20 cellular contexts compared by ENCODE assay signal in genomic region chr15:29567336-29567735, GRCh38.
DNase-seq lines count a peak whose midpoint lies in the region; ATAC-seq and TF ChIP-seq lines count a peak whose summit lies in the region.
"Had no signal": no experiment of that assay in that cellular context is flagged by ENCODE, and none has a peak within 500 bp of the region (broad histone marks: within the 10 kb centered on the region; RNA-seq: fewer than 3 reads in every experiment).

No MANE protein-coding gene starts in this region.

- TF ChIP-seq POLR2A in HCT116 (IDR thresholded peaks at IDR 0.05; ENCODE audit: borderline replicate concordance, extremely low read depth, insufficient read depth, insufficient read length) = no peak

- H3K4me2 ChIP-seq in HCT116 (ENCODE audit: low read length) = 0 out of 2 replicates have a peak overlapping the region, but pooled peaks have one; percentile 14
- H3K4me2 ChIP-seq: A549, GM23338 had no signal

- no peaks in the 10 kb centered on the region for H4K20me1 ChIP-seq in HCT116 (ENCODE audit: insufficient read depth)

- no peaks in the 10 kb centered on the region for H3K79me2 ChIP-seq in HCT116 (ENCODE audit: insufficient read depth, low read length)

- H2AFZ ChIP-seq in HCT116 (ENCODE audit: low read depth, low read length, poor library complexity, severe bottlenecking) = no peak overlapping the region
- H2AFZ ChIP-seq: GM23338 had no signal

- no peaks in the 10 kb centered on the region for H3K36me3 ChIP-seq in HCT116 (ENCODE audit: control insufficient read depth in 1 of 2, insufficient read depth in 2 of 2, low read length in 2 of 2)

- intact Hi-C loops in HCT116 (cut with micrococcal nuclease) = loop anchor here (10.0 kb wide), 2 partner anchors 53 to 573 kb away; no protein-coding TSS in a partner anchor

- H3K27ac ChIP-seq in HCT116 (ENCODE audit: low read depth, low read length) = no peak overlapping the region
- H3K27ac ChIP-seq: 22Rv1, A549 had no signal

- no peaks in the 10 kb centered on the region for H3K9me2 ChIP-seq in HCT116 (ENCODE audit: insufficient read depth)

- no peak for TF ChIP-seq RAD21 in HCT116 (IDR thresholded peaks at IDR 0.05; ENCODE audit: low read depth)

- POLR2A ChIA-PET in HCT116 (lab: Charles Lee) = no interaction called here

- no peak for TF ChIP-seq CTCF in HCT116 (IDR thresholded peaks at IDR 0.05 in 2 of 3, conservative IDR thresholded peaks at IDR 0.05 in 1 of 3; ENCODE audit: borderline replicate concordance in 1 of 3, insufficient read depth in 1 of 3, low read depth in 2 of 3, low read length in 2 of 3)
- peak; percentile 2 for TF ChIP-seq CTCF in epithelial cell of proximal tubule (conservative IDR thresholded peaks at IDR 0.05; ENCODE audit: low read depth, low read length)

- H3K4me3 ChIP-seq in HCT116 (replicated peaks in 1 of 2; ENCODE audit: low read depth in 1 of 2, low read length in 2 of 2) (no peak overlapping the region), epithelial cell of proximal tubule (ENCODE audit: low read depth, low read length) (no peak overlapping the region)
- H3K4me3 ChIP-seq: A549, GM12878, GM23338, K562 had no signal

- DNase-seq in ACHN (peak; percentile 15), HCT116 (ENCODE audit: low read depth, low spot score) (no peak), epithelial cell of proximal tubule (ENCODE audit: low read depth) (no peak), renal cortical epithelial cell (ENCODE audit: low read depth) (peak; percentile 54), OCI-M1 (lab: John Stamatoyannopoulos, UW) (no peak)
- DNase-seq: C1 segment of cervical spinal cord; CD4-positive, CD25-positive, alpha-beta regulatory T cell; CD8-positive, alpha-beta memory T cell; DMS 273 treated with DMSO at 0.1 percent for 48 hours; DMS53; DND-41; EL; IMR-90 had no signal

- H3K9me3 ChIP-seq in HCT116 (ENCODE audit: control insufficient read depth in 1 of 2, insufficient read depth in 1 of 2, low read depth in 1 of 2, low read length in 2 of 2) = no peaks in the 10 kb centered on the region

- BruUV-seq in HCT116 (replicated peaks; lab: Mats Ljungman, UMichigan) = no TSS peak

- RAD21 ChIA-PET in HCT116 (lab: Charles Lee; ENCODE audit: low non-redundant PET in 1 of 2, low total read pairs in 2 of 2, uncharacterized antibody in 2 of 2, unreplicated experiment in 2 of 2) = no interaction called here

- H3K27me3 ChIP-seq in HCT116 (ENCODE audit: insufficient read depth, low read length) = peaks cover 9% of the 10 kb centered on the region; the same call in 1 of the 2 replicates

- in situ Hi-C loops in ACHN (cut with HindIII; ENCODE audit: low pct_ligation_motif_present, low pct_unique_long_range_greater_than_20kb, low sequenced_read_pairs) = no loop called here

- H3K9ac ChIP-seq in HCT116 (ENCODE audit: low read length) = no peak overlapping the region

- ATAC-seq in HCT116 = no peak
- no peak for ATAC-seq in GM18517 (IDR thresholded peaks at IDR 0.05; ENCODE audit: unreplicated experiment)
- no peak for ATAC-seq in HG03565 (IDR thresholded peaks at IDR 0.05; ENCODE audit: unreplicated experiment)
- ATAC-seq: A549, GM12878, GM23338, K562 had no signal

- H3K4me1 ChIP-seq in HCT116 (ENCODE audit: control insufficient read depth in 1 of 2, insufficient read depth in 2 of 2, low read length in 2 of 2) = peaks cover 7% of the 10 kb centered on the region in 2 experiments; a peak in 3 of 4 replicates

- CTCF ChIA-PET in HCT116 (lab: Charles Lee) = interaction anchor here (3.1 kb wide), 1 partner anchor 116 kb away, joined by 9 read pairs; no protein-coding TSS in a partner anchor

TF ChIP-seq in HCT116, 20 proteins besides CTCF, POLR2A, EP300 and RAD21:
- TF ChIP-seq YY1 (IDR thresholded peaks at IDR 0.05; ENCODE audit: extremely low read depth, insufficient replicate concordance, low read depth, low read length) = no peak
- TF ChIP-seq CEBPB (IDR thresholded peaks at IDR 0.05; ENCODE audit: low read depth) = no peak
- TF ChIP-seq ELF1 (IDR thresholded peaks at IDR 0.05; ENCODE audit: borderline replicate concordance, low read depth) = no peak
- TF ChIP-seq ZBTB33 (IDR thresholded peaks at IDR 0.05; ENCODE audit: extremely low read depth, insufficient replicate concordance, low read length) = no peak
- TF ChIP-seq SIN3A (IDR thresholded peaks at IDR 0.05; ENCODE audit: low read depth) = no peak
- no peak for TF ChIP-seq POLR2AphosphoS5 (IDR thresholded peaks at IDR 0.05; ENCODE audit: low read depth, low read length)
- no peak for TF ChIP-seq CBX3 (IDR thresholded peaks at IDR 0.05; ENCODE audit: low read depth)
- TF ChIP-seq ATF3 (IDR thresholded peaks at IDR 0.05) = no peak
- TF ChIP-seq TCF7L2 (IDR thresholded peaks at IDR 0.05; ENCODE audit: borderline replicate concordance, extremely low read depth, insufficient read depth, insufficient read length) = no peak

Comparison
In these comparisons a context has a peak if more than half of its experiments do, and no peak if none do; other contexts are left out.
1. DNase-seq: peak in ACHN (single experiment) and renal cortical epithelial cell (single experiment); none in HCT116 (single experiment), epithelial cell of proximal tubule (single experiment) and OCI-M1 (single experiment).